12 cellular contexts compared by ENCODE assay signal in genomic region chr1:1662830-1663560, GRCh38. TPM values are rescaled to one million over a fixed set of nuclear protein-coding genes. Genes with fewer than 3 reads are reported as not detected.
DNase-seq lines count a peak whose midpoint lies in the region; ATAC-seq and TF ChIP-seq lines count a peak whose summit lies in the region.
"Not testable (repeated sequence)": the region's sequence is repeated elsewhere in the genome, so short reads cannot be mapped to it uniquely, and the experiment has no call there.
"Had no signal": no experiment of that assay in that cellular context is flagged by ENCODE, and none has a peak within 500 bp of the region (broad histone marks: within the 10 kb centered on the region; RNA-seq: fewer than 3 reads in every experiment).

No MANE protein-coding gene starts in this region.

- H3K27ac ChIP-seq in A673 (ENCODE audit: low read depth, low read length, poor library complexity, severe bottlenecking) (peak overlapping the region; percentile 83), SJSA1 (peak overlapping the region; percentile 38; the same call in 1 of the 2 replicates), adrenal gland (peak overlapping the region in 3 of 5 donors; percentile 14 to 72 (median 52)), esophagus squamous epithelium (peak overlapping the region in 3 of 4 donors; percentile 50 to 69 (median 64))
- H3K27ac ChIP-seq in tibial artery: not testable (repeated sequence)

- BruUV-seq in A673 (replicated peaks; lab: Mats Ljungman, UMichigan): not testable (repeated sequence)

- H3K27me3 Mint-ChIP-seq in osteocyte (ENCODE audit: unreplicated experiment): not testable (repeated sequence)

- not testable (repeated sequence) for H3K4me1 Mint-ChIP-seq in osteocyte (ENCODE audit: unreplicated experiment)

- not testable (repeated sequence) for H3K4me1 ChIP-seq in A673 (ENCODE audit: insufficient read depth, low read length, poor library complexity, severe bottlenecking); SJSA1 (replicated peaks); adrenal gland (replicated peaks in 1 of 2); tibial artery
- H3K4me1 ChIP-seq in esophagus squamous epithelium: peaks cover under 1 to 22% (median 2%) of the 10 kb centered on the region in 3 donors

- POLR2A ChIA-PET in A673 (lab: Charles Lee; ENCODE audit: low non-redundant PET): not testable (repeated sequence)

- H3K9me3 ChIP-seq in A673 (ENCODE audit: low read depth, low read length, poor library complexity, severe bottlenecking); SJSA1 (replicated peaks); adrenal gland (replicated peaks in 1 of 3); esophagus squamous epithelium; tibial artery: not testable (repeated sequence)

- 65 to 79% (median 74%) methylated on average over 11 to 15 of the region's 15 CpGs for WGBS in adrenal gland, 4 donors
- WGBS in esophagus squamous epithelium, 2 donors: 70% methylated on average over 9 to 15 of the region's 15 CpGs

- not testable (repeated sequence) for H3K9me3 Mint-ChIP-seq in osteocyte (ENCODE audit: unreplicated experiment)

- not testable (repeated sequence) for TF ChIP-seq POLR2A in adrenal gland (IDR thresholded peaks at IDR 0.05); esophagus squamous epithelium (IDR thresholded peaks at IDR 0.05)

- not testable (repeated sequence) for H3K4me3 ChIP-seq in A673 (ENCODE audit: low read depth, low read length, poor library complexity, severe bottlenecking); SJSA1; adrenal gland; esophagus squamous epithelium; tibial artery

- CTCF ChIA-PET in A673 (lab: Charles Lee): not testable (repeated sequence)

- intact Hi-C loops in A673 (cut with micrococcal nuclease; ENCODE audit: unreplicated experiment); adrenal gland (cut with DNase I); esophagus squamous epithelium (cut with DNase I); left colon (cut with DNase I, micrococcal nuclease); tibial artery (cut with DNase I; ENCODE audit: low total_unique reads): not testable (repeated sequence)

- H3K36me3 ChIP-seq in A673 (ENCODE audit: insufficient read depth, low read length, poor library complexity, severe bottlenecking): peaks cover 19% of the 10 kb centered on the region
- H3K36me3 ChIP-seq in SJSA1: peaks cover 18% of the 10 kb centered on the region
- H3K36me3 ChIP-seq in adrenal gland (replicated peaks in 1 of 2): peaks cover 0 to 20% of the 10 kb centered on the region in 2 donors
- H3K36me3 ChIP-seq in esophagus squamous epithelium: peaks cover 14 to 34% (median 20%) of the 10 kb centered on the region in 3 donors
- H3K36me3 ChIP-seq in tibial artery: peaks cover 19 to 51% (median 24%) of the 10 kb centered on the region in 3 donors

- peak; percentile 27 for ATAC-seq in left colon

- peaks cover 11% of the 10 kb centered on the region for H3K36me3 Mint-ChIP-seq in osteocyte (ENCODE audit: unreplicated experiment)

- not testable (repeated sequence) for H3K27me3 ChIP-seq in A673 (replicated peaks; ENCODE audit: insufficient read depth, low read depth, low read length, poor library complexity); SJSA1 (replicated peaks); adrenal gland; esophagus squamous epithelium; tibial artery

- not testable (repeated sequence) for TF ChIP-seq CTCF in A673 (conservative IDR thresholded peaks at IDR 0.05; ENCODE audit: low read depth, low read length); adrenal gland (IDR thresholded peaks at IDR 0.05); esophagus squamous epithelium (IDR thresholded peaks at IDR 0.05); osteocyte (IDR thresholded peaks at IDR 0.05); tibial artery (IDR thresholded peaks at IDR 0.05)

- not testable (repeated sequence) for H3K4me3 Mint-ChIP-seq in osteocyte (ENCODE audit: unreplicated experiment)

- H3K27ac Mint-ChIP-seq in osteocyte (ENCODE audit: unreplicated experiment): peak overlapping the region; percentile 47

- peak; percentile 25 for DNase-seq in A673 (ENCODE audit: low spot score)
- DNase-seq in GM04503 (ENCODE audit: low read depth): peak; percentile 10
- peak; percentile 73 to 88 for DNase-seq in SJSA1 (ENCODE audit: low read depth in 1 of 2, low spot score in 2 of 2)
- DNase-seq in adrenal gland: peak in 1 of 7 donors; percentile 24
- DNase-seq in esophagus squamous epithelium (lab: John Stamatoyannopoulos, UW); osteocyte (ENCODE audit: extremely low spot score, unreplicated experiment): not testable (repeated sequence)
- DNase-seq in left colon: peak in 1 of 2 donors; percentile 20
- peak; percentile 25 to 26 for DNase-seq in tibial artery

RNA-seq across cellular contexts. Expression of gene CDK11B, which starts 4.2 kb away (rescaled TPM):
- total RNA-seq in A673 (2021) (38.1 and 39.4 TPM in 2 replicates), adrenal gland (10 to 100 TPM in 7 of 8 donors, 1 to 10 TPM in 1; 8.8 to 23.6 (median 17.6) TPM), esophagus squamous epithelium (10 to 100 TPM; 10.1 to 17.2 (median 13.7) TPM), left colon (10 to 100 TPM; 29.6 to 37.0 TPM), osteocyte (28.8 and 29.7 TPM in 2 replicates)
- 14.8 and 23.8 TPM in 2 replicates for total RNA-seq in SJSA1 (2014; rRNA removed; shearing (Covaris generic))
- 10 to 100 TPM; 26.5 to 65.4 (median 43.6) TPM for polyA plus RNA-seq in adrenal gland

RNA-seq across cellular contexts. Expression of gene SLC35E2B, which starts 29.6 kb away (rescaled TPM):
- total RNA-seq in A673 (2021) (56.3 and 60.5 TPM in 2 replicates), adrenal gland (10 to 100 TPM; 20.6 to 89.5 (median 51.8) TPM), esophagus squamous epithelium (10 to 100 TPM; 13.2 to 34.3 (median 25.7) TPM), left colon (10 to 100 TPM; 39.0 to 57.0 TPM), osteocyte (84.9 and 85.2 TPM in 2 replicates)
- 8.9 and 13.1 TPM in 2 replicates for total RNA-seq in SJSA1 (2014; rRNA removed; shearing (Covaris generic))
- polyA plus RNA-seq in adrenal gland: 10 to 100 TPM; 11.2 to 50.8 (median 37.4) TPM

RNA-seq across cellular contexts. Expression of gene MMP23B, which starts 31.0 kb away (rescaled TPM):
- total RNA-seq in A673 (2021) (0.55 and 0.67 TPM in 2 replicates), adrenal gland (10 to 100 TPM in 3 of 8 donors, 1 to 10 TPM in 5; 1.6 to 21.5 (median 8.8) TPM), esophagus squamous epithelium (1 to 10 TPM in 3 of 4 donors, under 1 TPM in 1; 0.49 to 7.6 (median 2.7) TPM), left colon (1 to 10 TPM; 1.2 to 7.2 TPM), osteocyte (4.8 and 8.5 TPM in 2 replicates)
- 0.79 and 4.6 TPM in 2 replicates for total RNA-seq in SJSA1 (2014; rRNA removed; shearing (Covaris generic))
- polyA plus RNA-seq in adrenal gland: 10 to 100 TPM in 1 of 3 donors, 1 to 10 TPM in 1, not detected in 1; 9.8 to 28.0 TPM
- total RNA-seq: A172, dermis microvascular lymphatic vessel endothelial cell, M059J, SK-MEL-5 had no signal

RNA-seq across cellular contexts. Expression of gene MIB2, which starts 47.7 kb away (rescaled TPM):
- 38.7 and 49.8 TPM in 2 replicates for total RNA-seq in A673 (2021)
- total RNA-seq in SJSA1 (2014; rRNA removed; shearing (Covaris generic)): 34.4 and 44.8 TPM in 2 replicates
- 100 to 1,000 TPM in 2 of 8 donors, 10 to 100 TPM in 6; 28.3 to 158 (median 85.8) TPM for total RNA-seq in adrenal gland
- 100 to 1,000 TPM in 2 of 3 donors, 1 to 10 TPM in 1; 1.3 to 608 (median 224) TPM for polyA plus RNA-seq in adrenal gland
- total RNA-seq in esophagus squamous epithelium: 10 to 100 TPM; 80.0 to 99.8 (median 96.6) TPM
- 10 to 100 TPM; 84.8 to 86.1 TPM for total RNA-seq in left colon
- 105 and 108 TPM in 2 replicates for total RNA-seq in osteocyte
